In genomic region chr9:29285818-29286217, GRCh38 we compare ENCODE assay signal across 15 cellular contexts.
DNase-seq lines count a peak whose midpoint lies in the region; ATAC-seq and TF ChIP-seq lines count a peak whose summit lies in the region.
"Had no signal": no experiment of that assay in that cellular context is flagged by ENCODE, and none has a peak within 500 bp of the region (broad histone marks: within the 10 kb centered on the region; RNA-seq: fewer than 3 reads in every experiment).

No MANE protein-coding gene starts in this region.

- BruUV-seq in MCF 10A (replicated peaks; lab: Mats Ljungman, UMichigan), result no TSS peak
- BruUV-seq in OCI-LY7 (replicated peaks; lab: Mats Ljungman, UMichigan), result no TSS peak

- H3K27me3 ChIP-seq in breast epithelium, result no peaks in the 10 kb centered on the region
- H3K27me3 ChIP-seq in endodermal cell (ENCODE audit: control insufficient read depth, insufficient read depth, low read length, poor library complexity, severe bottlenecking), result no peaks in the 10 kb centered on the region
- H3K27me3 ChIP-seq: SJSA1, testis had no signal

- H3K27ac Mint-ChIP-seq in MCF 10A (ENCODE audit: low read depth, unreplicated experiment) (no peak overlapping the region), endodermal cell (no peak overlapping the region)
- H3K27ac Mint-ChIP-seq: activated CD4-positive, alpha-beta T cell treated with anti-CD3 and anti-CD28 coated beads, Interleukin-2, amount 10 ng/mL, durations not matched to agents 24 days and 14 days; activated naive CD4-positive, alpha-beta T cell treated with anti-CD3 and anti-CD28 coated beads, Interleukin-2, amount 50 U/mL, for 24 hours; dendritic cell treated with granulocyte-macrophage colony-stimulating factor and Interleukin-4, amounts not matched to agents 40 ng/mL and 50 ng/mL, for 4 days had no signal

- H4K20me1 ChIP-seq in OCI-LY7 (ENCODE audit: insufficient read depth, low read length), result no peaks in the 10 kb centered on the region

- H3K79me2 ChIP-seq in OCI-LY7 (ENCODE audit: insufficient read depth, low read depth, low read length), result no peaks in the 10 kb centered on the region

- ATAC-seq in GM21528 (IDR thresholded peaks at IDR 0.05; ENCODE audit: low FRiP score, unreplicated experiment), result no peak

- no peak for TF ChIP-seq POLR2A in breast epithelium (IDR thresholded peaks at IDR 0.05)

- no peak overlapping the region for H3K4me3 ChIP-seq in breast epithelium
- H3K4me3 ChIP-seq in OCI-LY7 (ENCODE audit: low read depth, low read length, poor library complexity, severe bottlenecking), result no peak overlapping the region
- no peak overlapping the region for H3K4me3 ChIP-seq in endodermal cell (ENCODE audit: low read length)
- H3K4me3 ChIP-seq: SJSA1, testis had no signal

- H2AFZ ChIP-seq in OCI-LY7 (ENCODE audit: low read length), result no peak overlapping the region

- H3K4me1 ChIP-seq in breast epithelium (no peaks in the 10 kb centered on the region), OCI-LY7 (ENCODE audit: insufficient read depth, low read length, poor library complexity, severe bottlenecking) (no peaks in the 10 kb centered on the region), endodermal cell (ENCODE audit: control insufficient read depth, insufficient read depth, low read length) (no peaks in the 10 kb centered on the region)
- H3K4me1 ChIP-seq: SJSA1, testis had no signal

- no peaks in the 10 kb centered on the region for H3K36me3 ChIP-seq in breast epithelium
- H3K36me3 ChIP-seq in OCI-LY7 (ENCODE audit: insufficient read depth, low read length), result no peaks in the 10 kb centered on the region
- H3K36me3 ChIP-seq in endodermal cell (ENCODE audit: control insufficient read depth, insufficient read depth, low read length), result no peaks in the 10 kb centered on the region
- H3K36me3 ChIP-seq: SJSA1 had no signal

- no peak overlapping the region for H3K4me3 Mint-ChIP-seq in MCF 10A (ENCODE audit: unreplicated experiment)
- no peak overlapping the region for H3K4me3 Mint-ChIP-seq in endodermal cell
- H3K4me3 Mint-ChIP-seq: activated CD4-positive, alpha-beta T cell treated with anti-CD3 and anti-CD28 coated beads, Interleukin-2, amount 10 ng/mL, durations not matched to agents 24 days and 14 days; activated naive CD4-positive, alpha-beta T cell treated with anti-CD3 and anti-CD28 coated beads, Interleukin-2, amount 50 U/mL, for 24 hours; dendritic cell treated with granulocyte-macrophage colony-stimulating factor and Interleukin-4, amounts not matched to agents 40 ng/mL and 50 ng/mL, for 4 days; IgD-negative memory B cell had no signal

- POLR2A ChIA-PET in MCF 10A (lab: Yijun Ruan, JAX), result no interaction called here
- POLR2A ChIA-PET in OCI-LY7 (lab: Charles Lee), result interaction anchor here (0.6 kb wide), 1 partner anchor 606 kb away, joined by 3 read pairs; no protein-coding TSS in a partner anchor

- H3K4me1 Mint-ChIP-seq in MCF 10A (ENCODE audit: insufficient read depth, unreplicated experiment) (peaks cover 6% of the 10 kb centered on the region), endodermal cell (peaks cover 8% of the 10 kb centered on the region)
- H3K4me1 Mint-ChIP-seq: activated CD4-positive, alpha-beta T cell treated with anti-CD3 and anti-CD28 coated beads, Interleukin-2, amount 10 ng/mL, durations not matched to agents 24 days and 14 days; activated naive CD4-positive, alpha-beta T cell treated with anti-CD3 and anti-CD28 coated beads, Interleukin-2, amount 50 U/mL, for 24 hours; IgD-negative memory B cell had no signal

- H3K27ac ChIP-seq in breast epithelium (no peak overlapping the region), OCI-LY7 (ENCODE audit: low read depth, low read length, poor library complexity, severe bottlenecking) (no peak overlapping the region), endodermal cell (ENCODE audit: low read depth, low read length) (no peak overlapping the region)
- H3K27ac ChIP-seq: SJSA1, testis had no signal

- H3K9me3 Mint-ChIP-seq in MCF 10A (ENCODE audit: unreplicated experiment) (no peaks in the 10 kb centered on the region), endodermal cell (no peaks in the 10 kb centered on the region)
- H3K9me3 Mint-ChIP-seq: activated CD4-positive, alpha-beta T cell treated with anti-CD3 and anti-CD28 coated beads, Interleukin-2, amount 10 ng/mL, durations not matched to agents 24 days and 14 days had no signal

- H3K9me3 ChIP-seq in breast epithelium (no peaks in the 10 kb centered on the region), OCI-LY7 (ENCODE audit: low read length) (no peaks in the 10 kb centered on the region), endodermal cell (ENCODE audit: control insufficient read depth, low read length) (no peaks in the 10 kb centered on the region)
- H3K9me3 ChIP-seq: SJSA1, testis had no signal

- H3K36me3 Mint-ChIP-seq in MCF 10A (ENCODE audit: insufficient read depth, unreplicated experiment) (no peaks in the 10 kb centered on the region), endodermal cell (ENCODE audit: low read depth) (no peaks in the 10 kb centered on the region)
- H3K36me3 Mint-ChIP-seq: activated naive CD4-positive, alpha-beta T cell treated with anti-CD3 and anti-CD28 coated beads, Interleukin-2, amount 50 U/mL, for 24 hours; IgD-negative memory B cell had no signal

- no peak overlapping the region for H3K9ac ChIP-seq in endodermal cell (ENCODE audit: extremely low read depth, low read length, poor library complexity, severe bottlenecking)

- no peak overlapping the region for H3K4me2 ChIP-seq in OCI-LY7 (ENCODE audit: low read length)

- no peaks in the 10 kb centered on the region for H3K9me2 ChIP-seq in OCI-LY7 (ENCODE audit: insufficient read depth, low read length)

- WGBS in endodermal cell (ENCODE audit: insufficient coverage in 1 of 2, insufficient read length in 1 of 2), 2 experiments, result 49 to 50% methylated on average over 3 of the region's 3 CpGs

- DNase-seq in MCF 10A (ENCODE audit: unreplicated experiment), result peak; percentile 36
- DNase-seq in breast epithelium (ENCODE audit: low spot score in 2 of 2), result no peak
- no peak for DNase-seq in OCI-LY7 (ENCODE audit: low spot score)
- DNase-seq in endodermal cell, result peak; percentile 52
- DNase-seq in stromal cell of bone marrow (ENCODE audit: low read depth), result peak; percentile 4
- DNase-seq in kidney glomerular epithelial cell (lab: John Stamatoyannopoulos, UW), result no peak
- no peak for DNase-seq in activated gamma-delta T cell treated with Interleukin-2 at 50 U/mL for 16 hours
- DNase-seq: activated CD4-positive, alpha-beta T cell treated with anti-CD3 and anti-CD28 coated beads, Interleukin-2, amount 10 ng/mL, durations not matched to agents 24 days and 14 days; hippocampal formation; testis had no signal

- H3K27me3 Mint-ChIP-seq in MCF 10A (ENCODE audit: insufficient read depth, unreplicated experiment) (no peaks in the 10 kb centered on the region), endodermal cell (ENCODE audit: insufficient read depth) (no peaks in the 10 kb centered on the region)
- H3K27me3 Mint-ChIP-seq: activated CD4-positive, alpha-beta T cell treated with anti-CD3 and anti-CD28 coated beads, Interleukin-2, amount 10 ng/mL, durations not matched to agents 24 days and 14 days; activated naive CD4-positive, alpha-beta T cell treated with anti-CD3 and anti-CD28 coated beads, Interleukin-2, amount 50 U/mL, for 24 hours; dendritic cell treated with granulocyte-macrophage colony-stimulating factor and Interleukin-4, amounts not matched to agents 40 ng/mL and 50 ng/mL, for 4 days; IgD-negative memory B cell had no signal

- intact Hi-C loops in MCF 10A (cut with micrococcal nuclease) (loop anchor here (1.0 to 10.0 kb wide), 3 partner anchors 406 to 1679 kb away; no protein-coding TSS in a partner anchor), breast epithelium (cut with DNase I; ENCODE audit: low total_unique reads) (no loop called here), OCI-LY7 (cut with micrococcal nuclease; ENCODE audit: unreplicated experiment) (no loop called here)

- CTCF ChIA-PET in MCF 10A (lab: Yijun Ruan, JAX) (no interaction called here), OCI-LY7 (lab: Charles Lee; ENCODE audit: unreplicated experiment) (no interaction called here)

- TF ChIP-seq CTCF in MCF 10A (IDR thresholded peaks at IDR 0.05; ENCODE audit: unreplicated experiment), result peak; percentile 21
- TF ChIP-seq CTCF in breast epithelium (IDR thresholded peaks at IDR 0.05), result no peak
- 0 out of 2 replicates have a peak, but pooled peaks have one; percentile 13 for TF ChIP-seq CTCF in OCI-LY7 (conservative IDR thresholded peaks at IDR 0.05; ENCODE audit: low read length)
- peak; percentile 66 for TF ChIP-seq CTCF in endodermal cell (conservative IDR thresholded peaks at IDR 0.05)

Comparison
In these comparisons a context has a peak if more than half of its experiments do, and no peak if none do; other contexts are left out.
1. DNase-seq: peak in MCF 10A (single experiment), endodermal cell (single experiment) and stromal cell of bone marrow (single experiment); none in breast epithelium (0 of 2), OCI-LY7 (single experiment), kidney glomerular epithelial cell (single experiment) and activated gamma-delta T cell treated with Interleukin-2 at 50 U/mL for 16 hours (single experiment).
2. CTCF ChIP-seq: peak in MCF 10A (single experiment), OCI-LY7 (single experiment) and endodermal cell (single experiment); none in breast epithelium (0 of 3).